Comparison of ENCODE assay signal across 1 cellular context in the genomic region with DNA sequence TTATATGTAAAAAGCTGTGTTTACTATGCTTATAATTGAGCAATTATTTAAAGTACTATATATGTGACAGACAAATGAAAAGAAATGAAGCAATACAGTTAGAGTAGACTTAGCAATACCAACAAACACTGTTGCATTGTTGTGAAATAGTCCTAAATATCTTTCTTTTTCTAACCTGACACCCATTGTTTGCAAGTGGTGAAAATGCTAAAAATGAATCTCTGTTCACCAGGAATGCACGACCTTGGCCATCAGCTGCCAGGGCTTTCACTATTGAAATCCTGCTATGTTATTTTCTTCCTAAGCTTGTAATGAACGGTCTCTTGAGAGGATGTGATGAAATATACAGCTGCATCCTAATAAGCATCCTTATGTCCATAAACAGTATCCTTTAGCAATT.
TF ChIP-seq lines count a peak whose summit lies in the region.

No MANE protein-coding gene starts in this region.

TF ChIP-seq in HepG2, 621 proteins besides CTCF, POLR2A, EP300 and RAD21 (continued from another document and continues in another):
- no peak for TF ChIP-seq NKX3-1 (CRISPR knock-in tag; IDR thresholded peaks at IDR 0.05)
- TF ChIP-seq SMAD9 (CRISPR knock-in tag; IDR thresholded peaks at IDR 0.05): no peak
- TF ChIP-seq, protein P1, sequence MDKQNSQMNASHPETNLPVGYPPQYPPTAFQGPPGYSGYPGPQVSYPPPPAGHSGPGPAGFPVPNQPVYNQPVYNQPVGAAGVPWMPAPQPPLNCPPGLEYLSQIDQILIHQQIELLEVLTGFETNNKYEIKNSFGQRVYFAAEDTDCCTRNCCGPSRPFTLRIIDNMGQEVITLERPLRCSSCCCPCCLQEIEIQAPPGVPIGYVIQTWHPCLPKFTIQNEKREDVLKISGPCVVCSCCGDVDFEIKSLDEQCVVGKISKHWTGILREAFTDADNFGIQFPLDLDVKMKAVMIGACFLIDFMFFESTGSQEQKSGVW (CRISPR knock-in tag; IDR thresholded peaks at IDR 0.05; ENCODE audit: borderline replicate concordance): no peak
- TF ChIP-seq ZNF280D (CRISPR knock-in tag; IDR thresholded peaks at IDR 0.05): no peak
- TF ChIP-seq ZNF101 (CRISPR knock-in tag; IDR thresholded peaks at IDR 0.05; ENCODE audit: borderline replicate concordance, low read depth): no peak
- peak; percentile 89 for TF ChIP-seq GFI1 (CRISPR knock-in tag; IDR thresholded peaks at IDR 0.05; ENCODE audit: borderline replicate concordance)
- no peak for TF ChIP-seq CREBL2 (CRISPR knock-in tag; IDR thresholded peaks at IDR 0.05; ENCODE audit: borderline replicate concordance)
- no peak for TF ChIP-seq ZSCAN12 (CRISPR knock-in tag; IDR thresholded peaks at IDR 0.05)
- no peak for TF ChIP-seq SOX6 (IDR thresholded peaks at IDR 0.05)
- peak; percentile 59; the same call in 1 of the 2 replicates for TF ChIP-seq SOX6 (CRISPR knock-in tag; IDR thresholded peaks at IDR 0.05)
- no peak for TF ChIP-seq ZHX2 (IDR thresholded peaks at IDR 0.05; ENCODE audit: low read depth)
- no peak for TF ChIP-seq ZHX2 (CRISPR knock-in tag; IDR thresholded peaks at IDR 0.05; ENCODE audit: borderline replicate concordance)
- TF ChIP-seq, protein P2, sequence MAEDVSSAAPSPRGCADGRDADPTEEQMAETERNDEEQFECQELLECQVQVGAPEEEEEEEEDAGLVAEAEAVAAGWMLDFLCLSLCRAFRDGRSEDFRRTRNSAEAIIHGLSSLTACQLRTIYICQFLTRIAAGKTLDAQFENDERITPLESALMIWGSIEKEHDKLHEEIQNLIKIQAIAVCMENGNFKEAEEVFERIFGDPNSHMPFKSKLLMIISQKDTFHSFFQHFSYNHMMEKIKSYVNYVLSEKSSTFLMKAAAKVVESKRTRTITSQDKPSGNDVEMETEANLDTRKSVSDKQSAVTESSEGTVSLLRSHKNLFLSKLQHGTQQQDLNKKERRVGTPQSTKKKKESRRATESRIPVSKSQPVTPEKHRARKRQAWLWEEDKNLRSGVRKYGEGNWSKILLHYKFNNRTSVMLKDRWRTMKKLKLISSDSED (CRISPR knock-in tag; IDR thresholded peaks at IDR 0.05): no peak
- TF ChIP-seq BCL6 (CRISPR knock-in tag; IDR thresholded peaks at IDR 0.05): peak; percentile 60; the same call in 1 of the 2 replicates
- TF ChIP-seq HOXA9 (CRISPR knock-in tag; IDR thresholded peaks at IDR 0.05; ENCODE audit: borderline replicate concordance): no peak
- peak; percentile 74 for TF ChIP-seq TEAD3 (CRISPR knock-in tag; optimal IDR thresholded peaks at IDR 0.05; ENCODE audit: borderline replicate concordance)
- TF ChIP-seq ZMAT5 (CRISPR knock-in tag; IDR thresholded peaks at IDR 0.05; ENCODE audit: borderline replicate concordance, low read depth): no peak
- no peak for TF ChIP-seq SRY (CRISPR knock-in tag; IDR thresholded peaks at IDR 0.05)
- TF ChIP-seq CREM (IDR thresholded peaks at IDR 0.05): no peak
- TF ChIP-seq CREM (CRISPR knock-in tag; IDR thresholded peaks at IDR 0.05): no peak
- no peak for TF ChIP-seq MED8 (CRISPR knock-in tag; IDR thresholded peaks at IDR 0.05; ENCODE audit: insufficient replicate concordance)
- TF ChIP-seq AKAP8 (CRISPR knock-in tag; IDR thresholded peaks at IDR 0.05): no peak
- TF ChIP-seq MLX (CRISPR knock-in tag; IDR thresholded peaks at IDR 0.05): no peak
- TF ChIP-seq, protein P3, sequence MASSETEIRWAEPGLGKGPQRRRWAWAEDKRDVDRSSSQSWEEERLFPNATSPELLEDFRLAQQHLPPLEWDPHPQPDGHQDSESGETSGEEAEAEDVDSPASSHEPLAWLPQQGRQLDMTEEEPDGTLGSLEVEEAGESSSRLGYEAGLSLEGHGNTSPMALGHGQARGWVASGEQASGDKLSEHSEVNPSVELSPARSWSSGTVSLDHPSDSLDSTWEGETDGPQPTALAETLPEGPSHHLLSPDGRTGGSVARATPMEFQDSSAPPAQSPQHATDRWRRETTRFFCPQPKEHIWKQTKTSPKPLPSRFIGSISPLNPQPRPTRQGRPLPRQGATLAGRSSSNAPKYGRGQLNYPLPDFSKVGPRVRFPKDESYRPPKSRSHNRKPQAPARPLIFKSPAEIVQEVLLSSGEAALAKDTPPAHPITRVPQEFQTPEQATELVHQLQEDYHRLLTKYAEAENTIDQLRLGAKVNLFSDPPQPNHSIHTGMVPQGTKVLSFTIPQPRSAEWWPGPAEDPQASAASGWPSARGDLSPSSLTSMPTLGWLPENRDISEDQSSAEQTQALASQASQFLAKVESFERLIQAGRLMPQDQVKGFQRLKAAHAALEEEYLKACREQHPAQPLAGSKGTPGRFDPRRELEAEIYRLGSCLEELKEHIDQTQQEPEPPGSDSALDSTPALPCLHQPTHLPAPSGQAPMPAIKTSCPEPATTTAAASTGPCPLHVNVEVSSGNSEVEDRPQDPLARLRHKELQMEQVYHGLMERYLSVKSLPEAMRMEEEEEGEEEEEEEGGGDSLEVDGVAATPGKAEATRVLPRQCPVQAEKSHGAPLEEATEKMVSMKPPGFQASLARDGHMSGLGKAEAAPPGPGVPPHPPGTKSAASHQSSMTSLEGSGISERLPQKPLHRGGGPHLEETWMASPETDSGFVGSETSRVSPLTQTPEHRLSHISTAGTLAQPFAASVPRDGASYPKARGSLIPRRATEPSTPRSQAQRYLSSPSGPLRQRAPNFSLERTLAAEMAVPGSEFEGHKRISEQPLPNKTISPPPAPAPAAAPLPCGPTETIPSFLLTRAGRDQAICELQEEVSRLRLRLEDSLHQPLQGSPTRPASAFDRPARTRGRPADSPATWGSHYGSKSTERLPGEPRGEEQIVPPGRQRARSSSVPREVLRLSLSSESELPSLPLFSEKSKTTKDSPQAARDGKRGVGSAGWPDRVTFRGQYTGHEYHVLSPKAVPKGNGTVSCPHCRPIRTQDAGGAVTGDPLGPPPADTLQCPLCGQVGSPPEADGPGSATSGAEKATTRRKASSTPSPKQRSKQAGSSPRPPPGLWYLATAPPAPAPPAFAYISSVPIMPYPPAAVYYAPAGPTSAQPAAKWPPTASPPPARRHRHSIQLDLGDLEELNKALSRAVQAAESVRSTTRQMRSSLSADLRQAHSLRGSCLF (CRISPR knock-in tag; IDR thresholded peaks at IDR 0.05; ENCODE audit: borderline replicate concordance): no peak
- no peak for TF ChIP-seq THRA (CRISPR knock-in tag; IDR thresholded peaks at IDR 0.05; ENCODE audit: borderline replicate concordance)
- TF ChIP-seq DR1 (CRISPR knock-in tag; IDR thresholded peaks at IDR 0.05): no peak
- TF ChIP-seq ZNF605 (CRISPR knock-in tag; IDR thresholded peaks at IDR 0.05): no peak
- no peak for TF ChIP-seq NFE2L1 (CRISPR knock-in tag; IDR thresholded peaks at IDR 0.05; ENCODE audit: borderline replicate concordance)
- 0 out of 2 replicates have a peak, but pooled peaks have one; percentile 20 for TF ChIP-seq HMG20A (CRISPR knock-in tag; IDR thresholded peaks at IDR 0.05; ENCODE audit: borderline replicate concordance)
- TF ChIP-seq ZNF687 (CRISPR knock-in tag; IDR thresholded peaks at IDR 0.05): no peak
- TF ChIP-seq FOXA1 (IDR thresholded peaks at IDR 0.05): no peak
- 0 out of 2 replicates have a peak, but pooled peaks have one; percentile 8 for TF ChIP-seq FOXA1 (CRISPR knock-in tag; IDR thresholded peaks at IDR 0.05)
